36 cellular contexts compared by ENCODE assay signal in the genomic region with DNA sequence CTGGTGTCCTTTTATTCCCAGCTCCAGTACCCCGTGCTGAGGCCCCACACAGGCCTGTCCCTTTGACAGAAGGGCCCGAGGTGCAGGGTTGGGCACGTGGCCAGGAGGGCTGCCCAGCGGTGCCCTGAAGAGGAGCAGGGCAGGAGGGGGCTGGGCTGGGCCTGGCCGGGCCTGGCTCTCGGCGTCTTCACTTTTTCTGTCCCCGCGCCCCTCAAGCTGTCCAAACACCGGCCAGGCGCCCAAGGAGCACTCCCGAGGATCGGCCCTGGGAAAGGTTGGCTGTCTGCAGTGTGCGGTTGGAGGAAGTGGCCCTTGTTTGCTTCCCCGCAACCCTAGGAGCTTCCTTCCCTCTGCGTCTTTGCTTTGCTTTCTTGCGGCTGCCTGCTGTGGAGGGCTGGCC.
"Had no signal": no experiment of that assay in that cellular context is flagged by ENCODE, and none has a peak within 500 bp of the region (broad histone marks: within the 10 kb centered on the region; RNA-seq: fewer than 3 reads in every experiment).

No MANE protein-coding gene starts in this region.

- H3K4me2 ChIP-seq: PC-9 had no signal

- H3K4me3 Mint-ChIP-seq: activated B cell treated with CpG ODN at 0.5 μM for 24 hours; activated CD4-positive, alpha-beta memory T cell treated with anti-CD3 and anti-CD28 coated beads for 36 hours; activated CD8-positive, alpha-beta memory T cell treated with anti-CD3 and anti-CD28 coated beads, Interleukin-2, amount 10 ng/mL, durations not matched to agents 7 days and 5 days; activated naive CD4-positive, alpha-beta T cell treated with anti-CD3 and anti-CD28 coated beads, Interleukin-2, amount 10 ng/mL, durations not matched to agents 7 days and 5 days; activated naive CD8-positive, alpha-beta T cell; activated naive CD8-positive, alpha-beta T cell treated with anti-CD3 and anti-CD28 coated beads, Interleukin-2, amount 50 U/mL, for 24 hours had no signal

- H3K36me3 Mint-ChIP-seq: activated CD4-positive, alpha-beta memory T cell treated with anti-CD3 and anti-CD28 coated beads for 36 hours; activated CD8-positive, alpha-beta memory T cell treated with anti-CD3 and anti-CD28 coated beads, Interleukin-2, amount 10 ng/mL, durations not matched to agents 7 days and 5 days; activated naive CD4-positive, alpha-beta T cell treated with anti-CD3 and anti-CD28 coated beads, Interleukin-2, amount 10 ng/mL, durations not matched to agents 7 days and 5 days; activated naive CD8-positive, alpha-beta T cell had no signal

- H3K9me3 ChIP-seq: ascending aorta, breast epithelium had no signal

- H3K9me3 Mint-ChIP-seq: activated B cell treated with CpG ODN at 0.5 μM for 24 hours; activated CD4-positive, alpha-beta memory T cell treated with anti-CD3 and anti-CD28 coated beads for 36 hours; activated naive CD4-positive, alpha-beta T cell treated with anti-CD3 and anti-CD28 coated beads, Interleukin-2, amount 10 ng/mL, durations not matched to agents 7 days and 5 days; activated naive CD8-positive, alpha-beta T cell treated with anti-CD3 and anti-CD28 coated beads, Interleukin-2, amount 50 U/mL, for 24 hours had no signal

- H3K4me1 Mint-ChIP-seq: activated B cell treated with CpG ODN at 0.5 μM for 24 hours; activated CD8-positive, alpha-beta memory T cell treated with anti-CD3 and anti-CD28 coated beads, Interleukin-2, amount 10 ng/mL, durations not matched to agents 7 days and 5 days; activated naive CD4-positive, alpha-beta T cell treated with anti-CD3 and anti-CD28 coated beads, Interleukin-2, amount 10 ng/mL, durations not matched to agents 7 days and 5 days had no signal

- H3K27me3 Mint-ChIP-seq: activated naive CD8-positive, alpha-beta T cell; activated naive CD8-positive, alpha-beta T cell treated with anti-CD3 and anti-CD28 coated beads, Interleukin-2, amount 50 U/mL, for 24 hours had no signal

- H3K36me3 ChIP-seq: ascending aorta, breast epithelium had no signal

- H3K27me3 ChIP-seq: ascending aorta had no signal

- H2AFZ ChIP-seq: PC-9 had no signal

- H3K27ac Mint-ChIP-seq: activated B cell treated with CpG ODN at 0.5 μM for 24 hours; activated CD4-positive, alpha-beta memory T cell treated with anti-CD3 and anti-CD28 coated beads for 36 hours; activated CD8-positive, alpha-beta memory T cell treated with anti-CD3 and anti-CD28 coated beads, Interleukin-2, amount 10 ng/mL, durations not matched to agents 7 days and 5 days; activated naive CD4-positive, alpha-beta T cell treated with anti-CD3 and anti-CD28 coated beads, Interleukin-2, amount 10 ng/mL, durations not matched to agents 7 days and 5 days; activated naive CD8-positive, alpha-beta T cell; activated naive CD8-positive, alpha-beta T cell treated with anti-CD3 and anti-CD28 coated beads, Interleukin-2, amount 50 U/mL, for 24 hours had no signal

- ATAC-seq: activated CD8-positive, alpha-beta memory T cell treated with anti-CD3 and anti-CD28 coated beads, Interleukin-2, amount 10 ng/mL, durations not matched to agents 7 days and 5 days; activated naive CD8-positive, alpha-beta T cell treated with anti-CD3 and anti-CD28 coated beads, Interleukin-2, amount 50 U/mL, for 24 hours; Right ventricle myocardium inferior had no signal

- FAIRE-seq: RCC 7860 had no signal

- H3K4me1 ChIP-seq: ascending aorta, breast epithelium had no signal

- H3K27ac ChIP-seq: ascending aorta, breast epithelium, PC-9, RWPE1, VCaP had no signal

- DNase-seq: activated B cell treated with CpG ODN at 0.5 μM for 24 hours; activated CD4-positive, alpha-beta memory T cell treated with anti-CD3 and anti-CD28 coated beads for 36 hours; activated CD4-positive, alpha-beta T cell treated with anti-CD3 and anti-CD28 coated beads for 4 hours; activated CD4-positive, alpha-beta T cell treated with anti-CD3 and anti-CD28 coated beads, Interleukin-2, amount 50 U/mL, for 1 hour; activated CD4-positive, CD25-positive, alpha-beta regulatory T cell treated with anti-CD3 and anti-CD28 coated beads, Interleukin-2, amount 50 U/mL, for 72 hours; activated CD8-positive, alpha-beta memory T cell treated with anti-CD3 and anti-CD28 coated beads for 24 hours; activated CD8-positive, alpha-beta memory T cell treated with anti-CD3 and anti-CD28 coated beads, Interleukin-2, amount 10 ng/mL, durations not matched to agents 7 days and 5 days; activated CD8-positive, alpha-beta memory T cell treated with anti-CD3 and anti-CD28 coated beads, Interleukin-2, amount 50 U/mL, for 48 hours; activated effector memory CD4-positive, alpha-beta T cell treated with Interleukin-2 at 50 U/mL for 16 hours; activated naive CD4-positive, alpha-beta T cell treated with anti-CD3 and anti-CD28 coated beads, Interleukin-2, amount 10 ng/mL, durations not matched to agents 7 days and 5 days; activated naive CD8-positive, alpha-beta T cell treated with anti-CD3 and anti-CD28 coated beads, Interleukin-2, amount 50 U/mL, for 24 hours; activated T-cell treated with anti-CD3 and anti-CD28 coated beads, Interleukin-2, amount 50 U/mL, for 48 hours; Karpas-422; KBM-7; NCI-H1048; NCI-H1105 treated with DMSO at 0.1 percent for 48 hours; NCI-H1436 treated with DMSO at 0.1 percent for 48 hours; NCI-H1694 treated with DMSO at 0.1 percent for 48 hours; NCI-H2029; NCI-H345; NCI-H526; NCI-H748 treated with DMSO at 0.1 percent for 48 hours; NK-92 treated with Interleukin-12 subunit alpha and Interleukin-12 subunit beta, amount 100 ng/mL, for 24 hours; PC-9; SIG-M5; SW 1271; T-helper 1 cell; T-helper 2 cell; T-helper 9 cell had no signal

- H3K4me3 ChIP-seq: ascending aorta, breast epithelium, PC-9 had no signal
